ENCODE assay signal across 1 cellular context in the genomic region with DNA sequence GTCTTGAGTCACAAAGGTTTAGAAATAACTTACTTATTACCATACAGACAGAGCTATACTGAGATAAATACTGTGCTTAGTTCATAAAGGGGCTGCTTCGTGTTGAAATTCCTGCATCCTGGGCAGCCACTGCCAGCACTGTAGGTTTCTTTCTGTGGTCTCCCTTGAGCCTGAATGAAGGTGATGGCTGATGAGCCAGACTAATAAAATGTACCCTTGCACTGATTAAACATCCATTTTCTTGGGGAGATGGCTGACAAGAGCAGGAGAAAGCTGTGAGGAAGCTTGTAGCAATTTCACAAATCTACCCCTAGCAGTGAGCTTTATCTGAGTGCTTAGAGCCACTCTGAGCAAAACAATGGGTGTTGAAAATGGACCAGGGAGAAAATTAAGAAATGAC.
TF ChIP-seq lines count a peak whose summit lies in the region.

No MANE protein-coding gene starts in this region.

TF ChIP-seq in HepG2, 621 proteins besides CTCF, POLR2A, EP300 and RAD21:
- TF ChIP-seq, protein P1, sequence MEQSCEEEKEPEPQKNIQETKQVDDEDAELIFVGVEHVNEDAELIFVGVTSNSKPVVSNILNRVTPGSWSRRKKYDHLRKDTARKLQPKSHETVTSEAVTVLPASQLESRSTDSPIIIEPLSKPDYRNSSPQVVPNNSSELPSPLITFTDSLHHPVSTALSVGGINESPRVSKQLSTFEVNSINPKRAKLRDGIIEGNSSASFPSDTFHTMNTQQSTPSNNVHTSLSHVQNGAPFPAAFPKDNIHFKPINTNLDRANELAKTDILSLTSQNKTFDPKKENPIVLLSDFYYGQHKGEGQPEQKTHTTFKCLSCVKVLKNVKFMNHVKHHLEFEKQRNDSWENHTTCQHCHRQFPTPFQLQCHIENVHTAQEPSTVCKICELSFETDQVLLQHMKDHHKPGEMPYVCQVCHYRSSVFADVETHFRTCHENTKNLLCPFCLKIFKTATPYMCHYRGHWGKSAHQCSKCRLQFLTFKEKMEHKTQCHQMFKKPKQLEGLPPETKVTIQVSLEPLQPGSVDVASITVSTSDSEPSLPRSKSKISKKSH (CRISPR knock-in tag; IDR thresholded peaks at IDR 0.05; ENCODE audit: borderline replicate concordance): no peak
- TF ChIP-seq MTF1 (CRISPR knock-in tag; IDR thresholded peaks at IDR 0.05): no peak
